In genomic region chr20:45971675-45972499, GRCh38 we compare ENCODE assay signal across 1 cellular context.
TF ChIP-seq lines count a peak whose summit lies in the region.

A gene with protein sequence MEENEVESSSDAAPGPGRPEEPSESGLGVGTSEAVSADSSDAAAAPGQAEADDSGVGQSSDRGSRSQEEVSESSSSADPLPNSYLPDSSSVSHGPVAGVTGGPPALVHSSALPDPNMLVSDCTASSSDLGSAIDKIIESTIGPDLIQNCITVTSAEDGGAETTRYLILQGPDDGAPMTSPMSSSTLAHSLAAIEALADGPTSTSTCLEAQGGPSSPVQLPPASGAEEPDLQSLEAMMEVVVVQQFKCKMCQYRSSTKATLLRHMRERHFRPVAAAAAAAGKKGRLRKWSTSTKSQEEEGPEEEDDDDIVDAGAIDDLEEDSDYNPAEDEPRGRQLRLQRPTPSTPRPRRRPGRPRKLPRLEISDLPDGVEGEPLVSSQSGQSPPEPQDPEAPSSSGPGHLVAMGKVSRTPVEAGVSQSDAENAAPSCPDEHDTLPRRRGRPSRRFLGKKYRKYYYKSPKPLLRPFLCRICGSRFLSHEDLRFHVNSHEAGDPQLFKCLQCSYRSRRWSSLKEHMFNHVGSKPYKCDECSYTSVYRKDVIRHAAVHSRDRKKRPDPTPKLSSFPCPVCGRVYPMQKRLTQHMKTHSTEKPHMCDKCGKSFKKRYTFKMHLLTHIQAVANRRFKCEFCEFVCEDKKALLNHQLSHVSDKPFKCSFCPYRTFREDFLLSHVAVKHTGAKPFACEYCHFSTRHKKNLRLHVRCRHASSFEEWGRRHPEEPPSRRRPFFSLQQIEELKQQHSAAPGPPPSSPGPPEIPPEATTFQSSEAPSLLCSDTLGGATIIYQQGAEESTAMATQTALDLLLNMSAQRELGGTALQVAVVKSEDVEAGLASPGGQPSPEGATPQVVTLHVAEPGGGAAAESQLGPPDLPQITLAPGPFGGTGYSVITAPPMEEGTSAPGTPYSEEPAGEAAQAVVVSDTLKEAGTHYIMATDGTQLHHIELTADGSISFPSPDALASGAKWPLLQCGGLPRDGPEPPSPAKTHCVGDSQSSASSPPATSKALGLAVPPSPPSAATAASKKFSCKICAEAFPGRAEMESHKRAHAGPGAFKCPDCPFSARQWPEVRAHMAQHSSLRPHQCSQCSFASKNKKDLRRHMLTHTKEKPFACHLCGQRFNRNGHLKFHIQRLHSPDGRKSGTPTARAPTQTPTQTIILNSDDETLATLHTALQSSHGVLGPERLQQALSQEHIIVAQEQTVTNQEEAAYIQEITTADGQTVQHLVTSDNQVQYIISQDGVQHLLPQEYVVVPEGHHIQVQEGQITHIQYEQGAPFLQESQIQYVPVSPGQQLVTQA (N-terminal part only) (minus strand): TSS chr20:45972203. CDS start chr20:45971410, 793 bp downstream.

TF ChIP-seq in GM12878, 131 proteins besides CTCF, POLR2A, EP300 and RAD21 (continued from another document and continues in another):
- peak; percentile 100 for TF ChIP-seq ATF2 (IDR thresholded peaks at IDR 0.05; ENCODE audit: low read length)
- TF ChIP-seq NFYA (IDR thresholded peaks at IDR 0.05; ENCODE audit: borderline replicate concordance, low read depth, low read length): no peak
- TF ChIP-seq ATF3 (IDR thresholded peaks at IDR 0.05; ENCODE audit: borderline replicate concordance, extremely low read depth, low read depth, low read length): no peak
- TF ChIP-seq CHD1 (IDR thresholded peaks at IDR 0.05; ENCODE audit: low read depth, low read length): peak; percentile 98
- no peak for TF ChIP-seq EZH2 (IDR thresholded peaks at IDR 0.05; ENCODE audit: borderline replicate concordance, control insufficient read depth, low read depth, low read length)
- TF ChIP-seq MLLT1 (IDR thresholded peaks at IDR 0.05): peak; percentile 97
- TF ChIP-seq RELA (IDR thresholded peaks at IDR 0.05; ENCODE audit: borderline replicate concordance, partially characterized antibody): peak; percentile 57
- TF ChIP-seq ASH2L (IDR thresholded peaks at IDR 0.05; ENCODE audit: borderline replicate concordance, low read depth): peak; percentile 97
- TF ChIP-seq SMAD1 (IDR thresholded peaks at IDR 0.05; ENCODE audit: low read depth, partially characterized antibody): no peak
- peak; percentile 65 for TF ChIP-seq JUNB (IDR thresholded peaks at IDR 0.05)
- TF ChIP-seq ZSCAN29 (IDR thresholded peaks at IDR 0.05): no peak
- no peak for TF ChIP-seq YBX1 (IDR thresholded peaks at IDR 0.05)
- TF ChIP-seq RFX5 (IDR thresholded peaks at IDR 0.05; ENCODE audit: low read depth, low read length): no peak
- no peak for TF ChIP-seq HDAC2 (IDR thresholded peaks at IDR 0.05)
- no peak for TF ChIP-seq CBX3 (IDR thresholded peaks at IDR 0.05; ENCODE audit: borderline replicate concordance, low read depth)
- TF ChIP-seq, protein P1, sequence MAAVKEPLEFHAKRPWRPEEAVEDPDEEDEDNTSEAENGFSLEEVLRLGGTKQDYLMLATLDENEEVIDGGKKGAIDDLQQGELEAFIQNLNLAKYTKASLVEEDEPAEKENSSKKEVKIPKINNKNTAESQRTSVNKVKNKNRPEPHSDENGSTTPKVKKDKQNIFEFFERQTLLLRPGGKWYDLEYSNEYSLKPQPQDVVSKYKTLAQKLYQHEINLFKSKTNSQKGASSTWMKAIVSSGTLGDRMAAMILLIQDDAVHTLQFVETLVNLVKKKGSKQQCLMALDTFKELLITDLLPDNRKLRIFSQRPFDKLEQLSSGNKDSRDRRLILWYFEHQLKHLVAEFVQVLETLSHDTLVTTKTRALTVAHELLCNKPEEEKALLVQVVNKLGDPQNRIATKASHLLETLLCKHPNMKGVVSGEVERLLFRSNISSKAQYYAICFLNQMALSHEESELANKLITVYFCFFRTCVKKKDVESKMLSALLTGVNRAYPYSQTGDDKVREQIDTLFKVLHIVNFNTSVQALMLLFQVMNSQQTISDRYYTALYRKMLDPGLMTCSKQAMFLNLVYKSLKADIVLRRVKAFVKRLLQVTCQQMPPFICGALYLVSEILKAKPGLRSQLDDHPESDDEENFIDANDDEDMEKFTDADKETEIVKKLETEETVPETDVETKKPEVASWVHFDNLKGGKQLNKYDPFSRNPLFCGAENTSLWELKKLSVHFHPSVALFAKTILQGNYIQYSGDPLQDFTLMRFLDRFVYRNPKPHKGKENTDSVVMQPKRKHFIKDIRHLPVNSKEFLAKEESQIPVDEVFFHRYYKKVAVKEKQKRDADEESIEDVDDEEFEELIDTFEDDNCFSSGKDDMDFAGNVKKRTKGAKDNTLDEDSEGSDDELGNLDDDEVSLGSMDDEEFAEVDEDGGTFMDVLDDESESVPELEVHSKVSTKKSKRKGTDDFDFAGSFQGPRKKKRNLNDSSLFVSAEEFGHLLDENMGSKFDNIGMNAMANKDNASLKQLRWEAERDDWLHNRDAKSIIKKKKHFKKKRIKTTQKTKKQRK (IDR thresholded peaks at IDR 0.05; ENCODE audit: low read depth, low read length): no peak
- TF ChIP-seq NFIC (IDR thresholded peaks at IDR 0.05; ENCODE audit: low read depth, low read length): peak; percentile 72
- TF ChIP-seq NRF1 (conservative IDR thresholded peaks at IDR 0.05; ENCODE audit: low read depth, low read length): peak; percentile 32; the same call in 1 of the 2 replicates
- TF ChIP-seq ZNF592 (IDR thresholded peaks at IDR 0.05): peak; percentile 98
- TF ChIP-seq ZNF24 (IDR thresholded peaks at IDR 0.05): peak; percentile 23; the same call in 1 of the 2 replicates
- peak; percentile 7 for TF ChIP-seq SMARCA5 (IDR thresholded peaks at IDR 0.05)
- peak; percentile 85 for TF ChIP-seq POLR2AphosphoS5 (IDR thresholded peaks at IDR 0.05; ENCODE audit: low read length)
- TF ChIP-seq KAT2A (conservative IDR thresholded peaks at IDR 0.05; ENCODE audit: control insufficient read depth, low read depth, low read length): no peak
- peak; percentile 82 for TF ChIP-seq NR2F1 (conservative IDR thresholded peaks at IDR 0.05)
- TF ChIP-seq ELK1 (IDR thresholded peaks at IDR 0.05; ENCODE audit: low read depth, low read length): peak; percentile 79
- TF ChIP-seq PBX3 (IDR thresholded peaks at IDR 0.05; ENCODE audit: insufficient replicate concordance, low read depth, low read length): peak; percentile 79
- TF ChIP-seq, protein P2, sequence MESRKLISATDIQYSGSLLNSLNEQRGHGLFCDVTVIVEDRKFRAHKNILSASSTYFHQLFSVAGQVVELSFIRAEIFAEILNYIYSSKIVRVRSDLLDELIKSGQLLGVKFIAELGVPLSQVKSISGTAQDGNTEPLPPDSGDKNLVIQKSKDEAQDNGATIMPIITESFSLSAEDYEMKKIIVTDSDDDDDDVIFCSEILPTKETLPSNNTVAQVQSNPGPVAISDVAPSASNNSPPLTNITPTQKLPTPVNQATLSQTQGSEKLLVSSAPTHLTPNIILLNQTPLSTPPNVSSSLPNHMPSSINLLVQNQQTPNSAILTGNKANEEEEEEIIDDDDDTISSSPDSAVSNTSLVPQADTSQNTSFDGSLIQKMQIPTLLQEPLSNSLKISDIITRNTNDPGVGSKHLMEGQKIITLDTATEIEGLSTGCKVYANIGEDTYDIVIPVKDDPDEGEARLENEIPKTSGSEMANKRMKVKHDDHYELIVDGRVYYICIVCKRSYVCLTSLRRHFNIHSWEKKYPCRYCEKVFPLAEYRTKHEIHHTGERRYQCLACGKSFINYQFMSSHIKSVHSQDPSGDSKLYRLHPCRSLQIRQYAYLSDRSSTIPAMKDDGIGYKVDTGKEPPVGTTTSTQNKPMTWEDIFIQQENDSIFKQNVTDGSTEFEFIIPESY (IDR thresholded peaks at IDR 0.05): peak; percentile 93
- peak; percentile 99 for TF ChIP-seq KLF5 (IDR thresholded peaks at IDR 0.05; ENCODE audit: partially characterized antibody)
- TF ChIP-seq IRF4 (IDR thresholded peaks at IDR 0.05; ENCODE audit: low read depth, low read length): 0 out of 2 replicates have a peak, but pooled peaks have one; percentile 26
- TF ChIP-seq ZBED1 (IDR thresholded peaks at IDR 0.05; ENCODE audit: borderline replicate concordance): peak; percentile 31; the same call in 1 of the 2 replicates
- TF ChIP-seq SRF (IDR thresholded peaks at IDR 0.05; ENCODE audit: low read depth in 2 of 2, low read length in 2 of 2): peak in 1 of 2 experiments; percentile 30; a peak in 1 of 4 replicates
- TF ChIP-seq FOXK2 (IDR thresholded peaks at IDR 0.05): peak; percentile 99
- peak; percentile 85; the same call in 1 of the 2 replicates for TF ChIP-seq TAF1 (IDR thresholded peaks at IDR 0.05; ENCODE audit: borderline replicate concordance, low read depth, low read length)
- peak; percentile 72 for TF ChIP-seq FOXM1 (IDR thresholded peaks at IDR 0.05; ENCODE audit: low read depth, low read length)
- TF ChIP-seq HDGF (IDR thresholded peaks at IDR 0.05): no peak
